ENCODE assay signal across 12 cellular contexts in genomic region chr2:237222178-237222577, GRCh38.
DNase-seq lines count a peak whose midpoint lies in the region; ATAC-seq and TF ChIP-seq lines count a peak whose summit lies in the region.
"Had no signal": no experiment of that assay in that cellular context is flagged by ENCODE, and none has a peak within 500 bp of the region (broad histone marks: within the 10 kb centered on the region; RNA-seq: fewer than 3 reads in every experiment).

No MANE protein-coding gene starts in this region.

- CTCF ChIA-PET in activated CD8-positive, alpha-beta memory T cell treated with anti-CD3 and anti-CD28 coated beads, Interleukin-2, amount 10 ng/mL, durations not matched to agents 7 days and 5 days (lab: Charles Lee) = no interaction called here

- H3K4me3 Mint-ChIP-seq in activated CD8-positive, alpha-beta memory T cell treated with anti-CD3 and anti-CD28 coated beads, Interleukin-2, amount 10 ng/mL, durations not matched to agents 7 days and 5 days = no peak overlapping the region
- H3K4me3 Mint-ChIP-seq in activated T-cell treated with anti-CD3 and anti-CD28 coated beads, Interleukin-2, amount 50 U/mL, for 4 hours = no peak overlapping the region

- TF ChIP-seq CTCF in astrocyte of the spinal cord (IDR thresholded peaks at IDR 0.05; ENCODE audit: low read depth, low read length) (no peak), vagina (IDR thresholded peaks at IDR 0.05) (no peak), tibial nerve (IDR thresholded peaks at IDR 0.05) (no peak)

- no peaks in the 10 kb centered on the region for H3K9me3 Mint-ChIP-seq in activated CD8-positive, alpha-beta memory T cell treated with anti-CD3 and anti-CD28 coated beads, Interleukin-2, amount 10 ng/mL, durations not matched to agents 7 days and 5 days (ENCODE audit: low read depth)
- no peaks in the 10 kb centered on the region for H3K9me3 Mint-ChIP-seq in activated T-cell treated with anti-CD3 and anti-CD28 coated beads, Interleukin-2, amount 50 U/mL, for 4 hours

- no peaks in the 10 kb centered on the region for H3K36me3 Mint-ChIP-seq in activated CD8-positive, alpha-beta memory T cell treated with anti-CD3 and anti-CD28 coated beads, Interleukin-2, amount 10 ng/mL, durations not matched to agents 7 days and 5 days
- no peaks in the 10 kb centered on the region for H3K36me3 Mint-ChIP-seq in activated T-cell treated with anti-CD3 and anti-CD28 coated beads, Interleukin-2, amount 50 U/mL, for 4 hours (ENCODE audit: insufficient read depth)

- ATAC-seq in activated CD8-positive, alpha-beta memory T cell treated with anti-CD3 and anti-CD28 coated beads, Interleukin-2, amount 10 ng/mL, durations not matched to agents 7 days and 5 days = no peak
- ATAC-seq in left ventricle myocardium superior = peak; percentile 68
- no peak for ATAC-seq in GM18867 (IDR thresholded peaks at IDR 0.05; ENCODE audit: unreplicated experiment)
- ATAC-seq in activated T-cell treated with anti-CD3 and anti-CD28 coated beads, Interleukin-2, amount 50 U/mL, for 4 hours = no peak

- intact Hi-C loops in left ventricle myocardium superior (cut with micrococcal nuclease) = no loop called here
- intact Hi-C loops in vagina (cut with DNase I) = no loop called here

- no peak overlapping the region for H3K4me3 ChIP-seq in astrocyte of the spinal cord (ENCODE audit: low read depth, low read length)
- H3K4me3 ChIP-seq in vagina = no peak overlapping the region
- H3K4me3 ChIP-seq in tibial nerve = no peak overlapping the region
- H3K4me3 ChIP-seq: prostate gland had no signal

- TF ChIP-seq POLR2A in vagina (IDR thresholded peaks at IDR 0.05) (no peak), tibial nerve (IDR thresholded peaks at IDR 0.05) (no peak)

- peak; percentile 14 for DNase-seq in activated CD8-positive, alpha-beta memory T cell treated with anti-CD3 and anti-CD28 coated beads, Interleukin-2, amount 10 ng/mL, durations not matched to agents 7 days and 5 days
- DNase-seq in activated CD8-positive, alpha-beta memory T cell treated with anti-CD3 and anti-CD28 coated beads, Interleukin-2, amount 50 U/mL, for 48 hours = no peak
- DNase-seq in astrocyte of the spinal cord (ENCODE audit: low read depth, low spot score) = peak; percentile 94
- peak; percentile 57 for DNase-seq in left ventricle myocardium superior
- DNase-seq in vagina (ENCODE audit: extremely low spot score in 2 of 2) = no peak
- no peak for DNase-seq in activated T-cell treated with anti-CD3 and anti-CD28 coated beads, Interleukin-2, amount 50 U/mL, for 4 hours
- DNase-seq in tibial nerve (ENCODE audit: low spot score in 2 of 2) = no peak
- DNase-seq: activated CD8-positive, alpha-beta memory T cell treated with anti-CD3 and anti-CD28 coated beads, Interleukin-2, amount 50 U/mL, for 4 hours; NCI-H345 had no signal

- H3K27ac Mint-ChIP-seq in activated CD8-positive, alpha-beta memory T cell treated with anti-CD3 and anti-CD28 coated beads, Interleukin-2, amount 10 ng/mL, durations not matched to agents 7 days and 5 days = no peak overlapping the region

- no peaks in the 10 kb centered on the region for H3K36me3 ChIP-seq in vagina
- no peaks in the 10 kb centered on the region for H3K36me3 ChIP-seq in tibial nerve
- H3K36me3 ChIP-seq: prostate gland had no signal

- peaks cover 20% of the 10 kb centered on the region for H3K27me3 Mint-ChIP-seq in activated CD8-positive, alpha-beta memory T cell treated with anti-CD3 and anti-CD28 coated beads, Interleukin-2, amount 10 ng/mL, durations not matched to agents 7 days and 5 days
- H3K27me3 Mint-ChIP-seq in activated T-cell treated with anti-CD3 and anti-CD28 coated beads, Interleukin-2, amount 50 U/mL, for 4 hours (ENCODE audit: low read depth) = peaks cover 12% of the 10 kb centered on the region

- H3K27ac ChIP-seq in vagina = peak overlapping the region; percentile 76
- H3K27ac ChIP-seq in tibial nerve = peak overlapping the region in 1 of 4 donors; percentile 69
- H3K27ac ChIP-seq: 22Rv1, prostate gland had no signal

- WGBS in tibial nerve, 2 donors = 43 to 51% methylated on average over 9 of the region's 9 CpGs

- no peaks in the 10 kb centered on the region for H3K9me3 ChIP-seq in vagina
- no peaks in the 10 kb centered on the region for H3K9me3 ChIP-seq in tibial nerve
- H3K9me3 ChIP-seq: prostate gland had no signal

- in situ Hi-C loops in astrocyte of the spinal cord (cut with HindIII; ENCODE audit: low sequenced_read_pairs) = no loop called here

- H3K4me1 ChIP-seq in vagina (peaks cover 20% of the 10 kb centered on the region), tibial nerve (peaks cover 0 to 40% (median 7%) of the 10 kb centered on the region in 4 donors)
- H3K4me1 ChIP-seq: prostate gland had no signal

- peaks cover 2% of the 10 kb centered on the region for H3K4me1 Mint-ChIP-seq in activated CD8-positive, alpha-beta memory T cell treated with anti-CD3 and anti-CD28 coated beads, Interleukin-2, amount 10 ng/mL, durations not matched to agents 7 days and 5 days
- H3K4me1 Mint-ChIP-seq in activated T-cell treated with anti-CD3 and anti-CD28 coated beads, Interleukin-2, amount 50 U/mL, for 4 hours (ENCODE audit: low read depth) = no peaks in the 10 kb centered on the region

- H3K27me3 ChIP-seq in vagina = no peaks in the 10 kb centered on the region
- no peaks in the 10 kb centered on the region for H3K27me3 ChIP-seq in tibial nerve

- TF ChIP-seq EP300 in tibial nerve (IDR thresholded peaks at IDR 0.05) = no peak

Comparison
In these comparisons a context has a peak if more than half of its experiments do, and no peak if none do; other contexts are left out.
1. DNase-seq: peak in activated CD8-positive, alpha-beta memory T cell treated with anti-CD3 and anti-CD28 coated beads, Interleukin-2, amount 10 ng/mL, durations not matched to agents 7 days and 5 days (single experiment), astrocyte of the spinal cord (single experiment) and left ventricle myocardium superior (single experiment); none in activated CD8-positive, alpha-beta memory T cell treated with anti-CD3 and anti-CD28 coated beads, Interleukin-2, amount 50 U/mL, for 48 hours (single experiment), vagina (0 of 2), activated T-cell treated with anti-CD3 and anti-CD28 coated beads, Interleukin-2, amount 50 U/mL, for 4 hours (single experiment) and tibial nerve (0 of 2).